22 cellular contexts compared by ENCODE assay signal in genomic region chr22:47309946-47310345, GRCh38.
"Had no signal": no experiment of that assay in that cellular context is flagged by ENCODE, and none has a peak within 500 bp of the region (broad histone marks: within the 10 kb centered on the region; RNA-seq: fewer than 3 reads in every experiment).

No MANE protein-coding gene starts in this region.

- H3K4me3 Mint-ChIP-seq: dendritic cell treated with granulocyte-macrophage colony-stimulating factor and Interleukin-4, amounts not matched to agents 40 ng/mL and 50 ng/mL, for 4 days; effector memory CD8-positive, alpha-beta T cell; naive B cell; nephron had no signal

- H3K27ac ChIP-seq: foreskin keratinocyte, hepatocyte, right atrium auricular region, sigmoid colon, skin epidermis, stomach, thoracic aorta, transverse colon had no signal

- DNase-seq: effector memory CD8-positive, alpha-beta T cell; erythroblast; kidney; left colon; left ventricle myocardium superior; mesenchymal stem cell; midbrain; naive B cell; occipital lobe; sigmoid colon; stimulated activated naive CD4-positive, alpha-beta T cell; stomach; substantia nigra; transverse colon had no signal

- H3K9me3 Mint-ChIP-seq: effector memory CD8-positive, alpha-beta T cell had no signal

- ATAC-seq: effector memory CD8-positive, alpha-beta T cell; left colon; left ventricle myocardium superior had no signal

- H3K27ac Mint-ChIP-seq: dendritic cell treated with granulocyte-macrophage colony-stimulating factor and Interleukin-4, amounts not matched to agents 40 ng/mL and 50 ng/mL, for 4 days; effector memory CD8-positive, alpha-beta T cell; naive B cell; nephron had no signal

- H3K4me1 Mint-ChIP-seq: naive B cell had no signal

- H3K4me3 ChIP-seq: hepatocyte, lung, right atrium auricular region, sigmoid colon, skin epidermis, stomach, thoracic aorta, transverse colon had no signal
